25 cellular contexts compared by ENCODE assay signal in genomic region chr2:164221473-164221872, GRCh38.
"Had no signal": no experiment of that assay in that cellular context is flagged by ENCODE, and none has a peak within 500 bp of the region (broad histone marks: within the 10 kb centered on the region; RNA-seq: fewer than 3 reads in every experiment).

No MANE protein-coding gene starts in this region.

- H3K36me3 ChIP-seq: stomach, suprapubic skin, thoracic aorta, thyroid gland, tibial artery, tibial nerve, transverse colon, upper lobe of left lung, upper lobe of right lung, uterus, vagina had no signal

- DNase-seq: stimulated activated CD4-positive, alpha-beta T cell treated with anti-CD3 and anti-CD28 coated beads, Interleukin-2, amount 100 ng/mL, for 48 hours; stimulated activated CD4-positive, alpha-beta T cell treated with anti-CD3 and anti-CD28 coated beads, Interleukin-4, amount 100 ng/mL, for 1 hour; stimulated activated CD4-positive, alpha-beta T cell treated with anti-CD3 and anti-CD28 coated beads, Interleukin-4, amount 100 ng/mL, for 24 hours; stimulated activated CD4-positive, alpha-beta T cell treated with anti-CD3 and anti-CD28 coated beads, Interleukin-4, amount 100 ng/mL, for 4 hours; stimulated activated CD8-positive, alpha-beta memory T cell treated with anti-CD3 and anti-CD28 coated beads, Interleukin-4, amount 100 ng/mL, for 48 hours; stimulated activated naive B cell treated with anti-CD40 and anti-IgM and Interleukin-4, amounts not matched to agents 10 μg/mL and 1 μg/mL and 100 μg/mL, for 72 hours; stimulated activated naive CD4-positive, alpha-beta T cell; stimulated activated naive CD4-positive, alpha-beta T cell treated with Interleukin-2 at 50 U/mL for 16 hours; stimulated activated naive CD8-positive, alpha-beta T cell treated with anti-CD3 and anti-CD28 coated beads, Interleukin-15, amount 100 ng/mL, for 72 hours; stimulated activated naive CD8-positive, alpha-beta T cell treated with anti-CD3 and anti-CD28 coated beads, Interleukin-15, Interleukin-2, amounts not matched to agents 100 U/mL and 50 U/mL, for 24 hours; stomach; substantia nigra; testis; thyroid gland; tibial artery; transverse colon; trophoblast cell; upper lobe of left lung; upper lobe of right lung; uterus had no signal

- H3K9me3 ChIP-seq: stomach, suprapubic skin, testis, thoracic aorta, thyroid gland, tibial artery, tibial nerve, transverse colon, upper lobe of left lung, upper lobe of right lung, uterus, vagina had no signal

- H3K27ac ChIP-seq: stomach, suprapubic skin, testis, thoracic aorta, thyroid gland, tibial artery, tibial nerve, transverse colon, upper lobe of left lung, upper lobe of right lung, uterus, vagina had no signal

- H3K4me3 ChIP-seq: stomach, suprapubic skin, testis, thoracic aorta, thyroid gland, tibial artery, tibial nerve, transverse colon, upper lobe of left lung, upper lobe of right lung, uterus, vagina had no signal

- FAIRE-seq: urothelium cell line had no signal
